In genomic region chr2:109609352-109610024, GRCh38 we compare ENCODE assay signal across 10 cellular contexts. TPM values are rescaled to one million over a fixed set of nuclear protein-coding genes. Genes with fewer than 3 reads are reported as not detected.
DNase-seq lines count a peak whose midpoint lies in the region; ATAC-seq and TF ChIP-seq lines count a peak whose summit lies in the region.
"Had no signal": no experiment of that assay in that cellular context is flagged by ENCODE, and none has a peak within 500 bp of the region (broad histone marks: within the 10 kb centered on the region; RNA-seq: fewer than 3 reads in every experiment).

No MANE protein-coding gene starts in this region.

- H3K27me3 ChIP-seq in skeletal muscle satellite cell (ENCODE audit: control insufficient read depth, insufficient read depth, low read length): no peaks in the 10 kb centered on the region

- H3K9me3 Mint-ChIP-seq in stimulated activated naive B cell treated with anti-CD40 and anti-IgM and Interleukin-4, amounts not matched to agents 10 μg/mL and 1 μg/mL and 100 μg/mL, for 72 hours: peaks cover 0 to 1% of the 10 kb centered on the region in 2 donors
- H3K9me3 Mint-ChIP-seq: activated naive CD8-positive, alpha-beta T cell treated with anti-CD3 and anti-CD28 coated beads, Interleukin-2, amount 10 ng/mL, durations not matched to agents 7 days and 5 days; T-helper 1 cell treated with Interleukin-12 subunit alpha and Interleukin-12 subunit beta and Interleukin-4 antibody, amounts not matched to agents 30 μg/mL and 1 μg/mL, for 36 hours had no signal

- peaks cover 61 to 69% of the 10 kb centered on the region in 2 donors for H3K27me3 Mint-ChIP-seq in stimulated activated naive B cell treated with anti-CD40 and anti-IgM and Interleukin-4, amounts not matched to agents 10 μg/mL and 1 μg/mL and 100 μg/mL, for 72 hours

- H3K4me2 ChIP-seq in skeletal muscle satellite cell (ENCODE audit: low read length): peak overlapping the region; percentile 68

- peak overlapping the region; percentile 35 for H3K9ac ChIP-seq in skeletal muscle satellite cell (ENCODE audit: low read depth, low read length)

- H3K9me3 ChIP-seq in skeletal muscle satellite cell (replicated peaks; ENCODE audit: low read length): no peaks in the 10 kb centered on the region

- no peak overlapping the region for H3K4me3 Mint-ChIP-seq in stimulated activated naive B cell treated with anti-CD40 and anti-IgM and Interleukin-4, amounts not matched to agents 10 μg/mL and 1 μg/mL and 100 μg/mL, for 72 hours
- H3K4me3 Mint-ChIP-seq: activated naive CD8-positive, alpha-beta T cell treated with anti-CD3 and anti-CD28 coated beads, Interleukin-2, amount 10 ng/mL, durations not matched to agents 7 days and 5 days; T-helper 1 cell treated with Interleukin-12 subunit alpha and Interleukin-12 subunit beta and Interleukin-4 antibody, amounts not matched to agents 30 μg/mL and 1 μg/mL, for 36 hours had no signal

- peaks cover 61% of the 10 kb centered on the region for H3K4me1 ChIP-seq in skeletal muscle satellite cell (ENCODE audit: control insufficient read depth, insufficient read depth, low read length)

- H3K4me1 Mint-ChIP-seq in stimulated activated naive B cell treated with anti-CD40 and anti-IgM and Interleukin-4, amounts not matched to agents 10 μg/mL and 1 μg/mL and 100 μg/mL, for 72 hours: peaks cover 2 to 4% of the 10 kb centered on the region in 2 donors

- TF ChIP-seq CTCF in GM12865 (IDR thresholded peaks at IDR 0.05; ENCODE audit: insufficient read depth, low read depth, low read length, missing control alignments): no peak

- no peaks in the 10 kb centered on the region for H3K36me3 ChIP-seq in skeletal muscle satellite cell (ENCODE audit: insufficient read depth, low read length)

- peak; percentile 57 for DNase-seq in GM12865 (ENCODE audit: low read depth)
- DNase-seq in RKO (ENCODE audit: low spot score): peak; percentile 84
- DNase-seq in fibroblast of gingiva (ENCODE audit: low read depth): peak; percentile 6
- no peak for DNase-seq in activated gamma-delta T cell treated with Interleukin-2 at 50 U/mL for 16 hours
- no peak for DNase-seq in stimulated activated naive B cell treated with anti-CD40 and anti-IgM and Interleukin-4, amounts not matched to agents 10 μg/mL and 1 μg/mL and 100 μg/mL, for 72 hours
- DNase-seq: activated naive CD8-positive, alpha-beta T cell treated with anti-CD3 and anti-CD28 coated beads, Interleukin-2, amount 10 ng/mL, durations not matched to agents 7 days and 5 days; left colon had no signal

- no peak overlapping the region for H3K27ac Mint-ChIP-seq in stimulated activated naive B cell treated with anti-CD40 and anti-IgM and Interleukin-4, amounts not matched to agents 10 μg/mL and 1 μg/mL and 100 μg/mL, for 72 hours
- H3K27ac Mint-ChIP-seq: activated naive CD8-positive, alpha-beta T cell treated with anti-CD3 and anti-CD28 coated beads, Interleukin-2, amount 10 ng/mL, durations not matched to agents 7 days and 5 days; T-helper 1 cell treated with Interleukin-12 subunit alpha and Interleukin-12 subunit beta and Interleukin-4 antibody, amounts not matched to agents 30 μg/mL and 1 μg/mL, for 36 hours had no signal

- peaks cover 3 to 9% of the 10 kb centered on the region in 2 donors for H3K36me3 Mint-ChIP-seq in stimulated activated naive B cell treated with anti-CD40 and anti-IgM and Interleukin-4, amounts not matched to agents 10 μg/mL and 1 μg/mL and 100 μg/mL, for 72 hours

- no peak for ATAC-seq in stimulated activated naive B cell treated with anti-CD40 and anti-IgM and Interleukin-4, amounts not matched to agents 10 μg/mL and 1 μg/mL and 100 μg/mL, for 72 hours (replicated peaks)
- ATAC-seq in GM18907 (IDR thresholded peaks at IDR 0.05; ENCODE audit: unreplicated experiment): no peak
- ATAC-seq: left colon had no signal

- H3K4me3 ChIP-seq in GM12865 (ENCODE audit: low read depth, low read length) (peak overlapping the region; percentile 53), skeletal muscle satellite cell (ENCODE audit: low read length) (peak overlapping the region; percentile 39)

RNA-seq across cellular contexts. Expression of gene SEPTIN10, which starts 4.3 kb away (rescaled TPM):
- 44.1 and 61.6 TPM in 2 replicates for total RNA-seq in skeletal muscle satellite cell (2012; rRNA removed)

RNA-seq across cellular contexts. Expression of gene SOWAHC, which starts 4.7 kb away (rescaled TPM):
- total RNA-seq in skeletal muscle satellite cell (2012; rRNA removed): 7.6 and 10.6 TPM in 2 replicates

Comparison
In these comparisons a context has a peak if more than half of its experiments do, and no peak if none do; other contexts are left out.
1. DNase-seq: peak in GM12865 (single experiment), RKO (single experiment) and fibroblast of gingiva (single experiment); none in activated gamma-delta T cell treated with Interleukin-2 at 50 U/mL for 16 hours (single experiment) and stimulated activated naive B cell treated with anti-CD40 and anti-IgM and Interleukin-4, amounts not matched to agents 10 μg/mL and 1 μg/mL and 100 μg/mL, for 72 hours (single experiment).